Comparison of ENCODE assay signal across 39 cellular contexts in the genomic region with DNA sequence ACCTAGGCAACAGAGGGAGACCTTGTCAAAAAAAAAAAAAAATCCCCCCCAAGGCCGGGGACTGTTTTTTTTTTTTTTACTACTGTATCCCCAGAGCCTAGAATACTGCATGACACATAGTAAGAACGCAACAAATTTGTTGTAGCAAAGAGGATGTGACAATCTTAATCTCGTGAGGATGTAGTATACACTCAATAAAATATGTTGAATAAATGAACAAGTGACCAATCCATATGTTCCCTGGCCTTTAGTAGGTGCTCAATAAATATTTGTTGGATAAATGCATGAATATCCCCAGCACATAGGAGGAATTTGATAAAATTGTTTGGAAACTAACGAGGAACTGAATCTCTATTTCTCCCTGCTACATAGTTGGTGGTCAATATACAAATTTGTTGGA.
"Had no signal": no experiment of that assay in that cellular context is flagged by ENCODE, and none has a peak within 500 bp of the region (broad histone marks: within the 10 kb centered on the region; RNA-seq: fewer than 3 reads in every experiment).

No MANE protein-coding gene starts in this region.

- H3K4me3 Mint-ChIP-seq: activated naive CD4-positive, alpha-beta T cell treated with anti-CD3 and anti-CD28 coated beads for 36 hours; activated naive CD4-positive, alpha-beta T cell treated with anti-CD3 and anti-CD28 coated beads, Interleukin-2, amount 10 ng/mL, durations not matched to agents 7 days and 5 days; activated naive CD4-positive, alpha-beta T cell treated with anti-CD3 and anti-CD28 coated beads, Interleukin-2, amount 50 U/mL, for 24 hours; activated naive CD8-positive, alpha-beta T cell; activated naive CD8-positive, alpha-beta T cell treated with anti-CD3 and anti-CD28 coated beads for 36 hours; activated naive CD8-positive, alpha-beta T cell treated with anti-CD3 and anti-CD28 coated beads, Interleukin-2, amount 10 ng/mL, durations not matched to agents 7 days and 5 days; activated naive CD8-positive, alpha-beta T cell treated with anti-CD3 and anti-CD28 coated beads, Interleukin-2, amount 50 U/mL, for 24 hours; activated T-cell treated with anti-CD3 and anti-CD28 coated beads, Interleukin-2, amount 50 U/mL, for 24 hours; activated T-cell treated with anti-CD3 and anti-CD28 coated beads, Interleukin-2, amount 50 U/mL, for 4 hours; activated T-cell treated with anti-CD3 and anti-CD28 coated beads, Interleukin-2, amount 50 U/mL, for 72 hours; activated T-helper 1 cell treated with anti-CD3 and anti-CD28 coated beads, Interleukin-12 subunit alpha, Interleukin-12 subunit beta, Interleukin-2, Interleukin-4 antibody, amounts not matched to agents 30 ng/mL and 10 ng/mL and 1 ng/mL, durations not matched to agents 14 hours and 24 hours and 36 hours; activated T-helper 17 cell treated with anti-CD3 and anti-CD28 coated beads, Interleukin-2, amount 50 U/mL, for 72 hours; brain; central memory CD8-positive, alpha-beta T cell had no signal

- H3K27me3 ChIP-seq: adrenal gland, ascending aorta, body of pancreas, brain microvascular endothelial cell, breast epithelium, cardiac muscle cell had no signal

- H3K36me3 Mint-ChIP-seq: activated naive CD4-positive, alpha-beta T cell treated with anti-CD3 and anti-CD28 coated beads, Interleukin-2, amount 50 U/mL, for 24 hours; activated naive CD8-positive, alpha-beta T cell had no signal

- FAIRE-seq: astrocyte, bronchial epithelial cell had no signal

- H3K9me3 Mint-ChIP-seq: activated naive CD4-positive, alpha-beta T cell treated with anti-CD3 and anti-CD28 coated beads, Interleukin-2, amount 50 U/mL, for 24 hours; activated naive CD8-positive, alpha-beta T cell treated with anti-CD3 and anti-CD28 coated beads, Interleukin-2, amount 50 U/mL, for 24 hours; activated T-cell treated with anti-CD3 and anti-CD28 coated beads, Interleukin-2, amount 50 U/mL, for 4 hours; activated T-helper 17 cell treated with anti-CD3 and anti-CD28 coated beads, Interleukin-2, amount 50 U/mL, for 72 hours; central memory CD8-positive, alpha-beta T cell had no signal

- H3K4me3 ChIP-seq: adrenal gland, ascending aorta, body of pancreas, breast epithelium, cardiac muscle cell had no signal

- H3K4me1 ChIP-seq: breast epithelium had no signal

- H3K36me3 ChIP-seq: adrenal gland, ascending aorta, brain microvascular endothelial cell, breast epithelium, cardiac muscle cell had no signal

- ATAC-seq: activated naive CD4-positive, alpha-beta T cell treated with anti-CD3 and anti-CD28 coated beads, Interleukin-2, amount 50 U/mL, for 72 hours; activated naive CD8-positive, alpha-beta T cell treated with anti-CD3 and anti-CD28 coated beads, Interleukin-2, amount 50 U/mL, for 24 hours; activated T-cell treated with anti-CD3 and anti-CD28 coated beads, Interleukin-2, amount 50 U/mL, for 4 hours; activated T-cell treated with anti-CD3 and anti-CD28 coated beads, Interleukin-2, amount 50 U/mL, for 72 hours; activated T-helper 17 cell treated with anti-CD3 and anti-CD28 coated beads, Interleukin-2, amount 50 U/mL, for 72 hours; body of pancreas had no signal

- DNase-seq: activated effector memory CD4-positive, alpha-beta T cell treated with anti-CD3 and anti-CD28 coated beads, Interleukin-2, amount 50 U/mL, for 16 hours; activated effector memory CD4-positive, alpha-beta T cell treated with Interleukin-2 at 50 U/mL for 16 hours; activated gamma-delta T cell; activated gamma-delta T cell treated with Interleukin-2 at 50 U/mL for 16 hours; activated naive CD4-positive, alpha-beta T cell; activated naive CD4-positive, alpha-beta T cell treated with anti-CD3 and anti-CD28 coated beads for 36 hours; activated naive CD4-positive, alpha-beta T cell treated with anti-CD3 and anti-CD28 coated beads, Interleukin-2, amount 10 ng/mL, durations not matched to agents 7 days and 5 days; activated naive CD4-positive, alpha-beta T cell treated with anti-CD3 and anti-CD28 coated beads, Interleukin-2, amount 50 U/mL, for 16 hours; activated naive CD4-positive, alpha-beta T cell treated with Interleukin-2 at 50 U/mL for 16 hours; activated naive CD8-positive, alpha-beta T cell treated with anti-CD3 and anti-CD28 coated beads for 36 hours; activated naive CD8-positive, alpha-beta T cell treated with anti-CD3 and anti-CD28 coated beads, Interleukin-2, amount 10 ng/mL, durations not matched to agents 7 days and 5 days; activated naive CD8-positive, alpha-beta T cell treated with anti-CD3 and anti-CD28 coated beads, Interleukin-2, amount 50 U/mL, for 24 hours; activated T-cell treated with anti-CD3 and anti-CD28 coated beads, Interleukin-2, amount 50 U/mL, for 24 hours; activated T-cell treated with anti-CD3 and anti-CD28 coated beads, Interleukin-2, amount 50 U/mL, for 4 hours; activated T-cell treated with anti-CD3 and anti-CD28 coated beads, Interleukin-2, amount 50 U/mL, for 48 hours; activated T-cell treated with anti-CD3 and anti-CD28 coated beads, Interleukin-2, amount 50 U/mL, for 72 hours; adrenal gland; amniotic stem cell; amygdala; anterior cingulate cortex; aorta; body of pancreas; brain microvascular endothelial cell; caudate nucleus; central memory CD4-positive, alpha-beta T cell; cerebellar nuclear complex had no signal

- H3K27me3 Mint-ChIP-seq: activated naive CD4-positive, alpha-beta T cell treated with anti-CD3 and anti-CD28 coated beads, Interleukin-2, amount 10 ng/mL, durations not matched to agents 7 days and 5 days; activated naive CD4-positive, alpha-beta T cell treated with anti-CD3 and anti-CD28 coated beads, Interleukin-2, amount 50 U/mL, for 24 hours; activated naive CD8-positive, alpha-beta T cell; activated naive CD8-positive, alpha-beta T cell treated with anti-CD3 and anti-CD28 coated beads, Interleukin-2, amount 10 ng/mL, durations not matched to agents 7 days and 5 days; activated naive CD8-positive, alpha-beta T cell treated with anti-CD3 and anti-CD28 coated beads, Interleukin-2, amount 50 U/mL, for 24 hours; activated T-cell treated with anti-CD3 and anti-CD28 coated beads, Interleukin-2, amount 50 U/mL, for 24 hours; activated T-helper 17 cell treated with anti-CD3 and anti-CD28 coated beads, Interleukin-2, amount 50 U/mL, for 72 hours; brain; central memory CD8-positive, alpha-beta T cell had no signal

- H3K27ac ChIP-seq: adrenal gland, ascending aorta, body of pancreas, brain microvascular endothelial cell, breast epithelium, cardiac muscle cell had no signal

- H3K9me3 ChIP-seq: adrenal gland, ascending aorta, body of pancreas had no signal

- H3K27ac Mint-ChIP-seq: activated naive CD4-positive, alpha-beta T cell treated with anti-CD3 and anti-CD28 coated beads for 36 hours; activated naive CD4-positive, alpha-beta T cell treated with anti-CD3 and anti-CD28 coated beads, Interleukin-2, amount 50 U/mL, for 24 hours; activated naive CD4-positive, alpha-beta T cell treated with anti-CD3 and anti-CD28 coated beads, Interleukin-2, amount 50 U/mL, for 72 hours; activated naive CD8-positive, alpha-beta T cell; activated naive CD8-positive, alpha-beta T cell treated with anti-CD3 and anti-CD28 coated beads for 36 hours; activated naive CD8-positive, alpha-beta T cell treated with anti-CD3 and anti-CD28 coated beads, Interleukin-2, amount 10 ng/mL, durations not matched to agents 7 days and 5 days; activated naive CD8-positive, alpha-beta T cell treated with anti-CD3 and anti-CD28 coated beads, Interleukin-2, amount 50 U/mL, for 24 hours; activated T-cell treated with anti-CD3 and anti-CD28 coated beads, Interleukin-2, amount 50 U/mL, for 24 hours; activated T-cell treated with anti-CD3 and anti-CD28 coated beads, Interleukin-2, amount 50 U/mL, for 72 hours; activated T-helper 1 cell treated with anti-CD3 and anti-CD28 coated beads, Interleukin-12 subunit alpha, Interleukin-12 subunit beta, Interleukin-2, Interleukin-4 antibody, amounts not matched to agents 30 ng/mL and 10 ng/mL and 1 ng/mL, durations not matched to agents 14 hours and 24 hours and 36 hours; activated T-helper 17 cell treated with anti-CD3 and anti-CD28 coated beads, Interleukin-2, amount 50 U/mL, for 72 hours; activated T-helper 2 cell treated with anti-CD3 and anti-CD28 coated beads, Interferon-gamma antibody, Interleukin-2, Interleukin-4, amounts not matched to agents 10 μg/mL and 5 μg/mL and 100 μg/mL, durations not matched to agents 14 hours and 24 hours and 36 hours; brain had no signal
